ENCODE assay signal across 1 cellular context in the genomic region with DNA sequence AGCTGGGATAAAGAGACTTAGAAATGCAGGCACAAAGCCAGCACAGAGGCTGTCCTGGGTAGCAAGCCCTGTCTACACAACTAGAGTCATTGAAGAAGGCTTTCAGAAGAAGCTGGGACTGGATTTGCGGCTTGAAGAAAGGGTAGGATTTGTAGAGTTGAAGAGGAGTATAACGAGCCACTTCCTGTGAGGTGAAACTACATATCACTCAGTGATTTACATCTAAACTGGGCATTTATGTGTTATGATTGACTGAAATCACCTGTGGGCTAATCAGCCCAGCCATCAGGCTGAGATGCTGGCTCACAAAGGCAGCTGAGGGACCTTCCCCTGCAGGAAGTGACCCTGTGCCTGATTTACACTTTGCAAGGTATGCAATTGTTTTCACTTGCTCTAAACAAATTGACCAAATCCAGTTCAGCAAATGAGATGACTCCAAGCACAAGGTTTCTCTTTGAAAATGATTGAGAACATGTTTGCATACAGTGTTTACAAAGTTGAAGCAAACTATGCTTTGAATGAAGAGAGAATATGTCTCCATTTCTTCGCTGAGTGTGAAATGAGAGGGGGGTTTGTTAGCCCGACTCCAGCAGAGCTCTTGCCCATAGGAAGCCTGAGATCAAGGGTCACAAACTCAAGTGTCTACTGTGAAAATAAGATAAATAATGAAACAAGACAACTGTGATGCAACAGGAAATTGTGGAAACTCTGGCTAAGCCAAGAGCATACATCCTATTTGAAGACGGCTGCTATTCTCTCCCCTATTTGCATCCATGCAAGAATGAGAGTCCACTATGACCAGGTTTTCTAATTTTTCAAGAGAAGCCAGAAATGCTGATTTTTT.
A peak's percentile ranks its signal among the peaks of the same experiment; 100 is the strongest.
TF ChIP-seq lines count a peak whose summit lies in the region.

No MANE protein-coding gene starts in this region.

TF ChIP-seq in HepG2, 621 proteins besides CTCF, POLR2A, EP300 and RAD21 (continued from another document and continues in another):
- TF ChIP-seq ZFP36L2 (CRISPR knock-in tag; IDR thresholded peaks at IDR 0.05) (no peak), XRCC5 (optimal IDR thresholded peaks at IDR 0.05; ENCODE audit: low read length) (peak; percentile 56), ZNF12 (CRISPR knock-in tag; IDR thresholded peaks at IDR 0.05) (peak; percentile 77; the same call in 1 of the 2 replicates), HNRNPL (IDR thresholded peaks at IDR 0.05; ENCODE audit: low read depth, low read length) (no peak), CEBPG (CRISPR knock-in tag; IDR thresholded peaks at IDR 0.05) (peak; percentile 96), CBX1 (IDR thresholded peaks at IDR 0.05; ENCODE audit: low read depth) (no peak), ZNF44 (CRISPR knock-in tag; IDR thresholded peaks at IDR 0.05) (no peak), KDM1A (CRISPR knock-in tag; IDR thresholded peaks at IDR 0.05) (0 out of 2 replicates have a peak, but pooled peaks have one; percentile 77), NR2F1 (CRISPR knock-in tag; IDR thresholded peaks at IDR 0.05) (peak; percentile 93 to 98), ZNF451 (CRISPR knock-in tag; IDR thresholded peaks at IDR 0.05) (no peak), HNF4A (CRISPR knock-in tag; IDR thresholded peaks at IDR 0.05) (peak; percentile 98), FOXJ3 (CRISPR knock-in tag; IDR thresholded peaks at IDR 0.05; ENCODE audit: borderline replicate concordance) (peak; percentile 99), ZFP37 (CRISPR knock-in tag; IDR thresholded peaks at IDR 0.05; ENCODE audit: borderline replicate concordance) (0 out of 2 replicates have a peak, but pooled peaks have one; percentile 53), ZFX (CRISPR knock-in tag; IDR thresholded peaks at IDR 0.05; ENCODE audit: low read depth) (peak; percentile 3; the same call in 1 of the 2 replicates), NPAS2 (CRISPR knock-in tag; IDR thresholded peaks at IDR 0.05; ENCODE audit: borderline replicate concordance) (no peak), ZSCAN25 (CRISPR knock-in tag; IDR thresholded peaks at IDR 0.05) (peak; percentile 83; the same call in 1 of the 2 replicates), MAFK (conservative IDR thresholded peaks at IDR 0.05 in 1 of 2, IDR thresholded peaks at IDR 0.05 in 1 of 2; ENCODE audit: low read length in 2 of 2) (peak; percentile 84 to 88), RFX1 (IDR thresholded peaks at IDR 0.05) (no peak), ZNF256 (CRISPR knock-in tag; conservative IDR thresholded peaks at IDR 0.05) (no peak; the same call in 1 of the 2 replicates), TARDBP (CRISPR knock-in tag; IDR thresholded peaks at IDR 0.05) (peak; percentile 98), ASH2L (IDR thresholded peaks at IDR 0.05; ENCODE audit: insufficient read length, low read depth, low read length) (peak; percentile 99), CHD2 (IDR thresholded peaks at IDR 0.05; ENCODE audit: low read depth, low read length) (no peak), RARG (CRISPR knock-in tag; IDR thresholded peaks at IDR 0.05; ENCODE audit: low read depth) (peak; percentile 37; the same call in 1 of the 2 replicates), TAF1 (CRISPR knock-in tag; IDR thresholded peaks at IDR 0.05) (no peak), ZNF777 (CRISPR knock-in tag; IDR thresholded peaks at IDR 0.05) (0 out of 2 replicates have a peak, but pooled peaks have one; percentile 17), NR1H2 (CRISPR knock-in tag; IDR thresholded peaks at IDR 0.05; ENCODE audit: borderline replicate concordance, low read depth) (peak; percentile 66; the same call in 1 of the 2 replicates), TOPORS (CRISPR knock-in tag; IDR thresholded peaks at IDR 0.05) (peak; percentile 68; the same call in 1 of the 2 replicates)
- TF ChIP-seq, protein P1, sequence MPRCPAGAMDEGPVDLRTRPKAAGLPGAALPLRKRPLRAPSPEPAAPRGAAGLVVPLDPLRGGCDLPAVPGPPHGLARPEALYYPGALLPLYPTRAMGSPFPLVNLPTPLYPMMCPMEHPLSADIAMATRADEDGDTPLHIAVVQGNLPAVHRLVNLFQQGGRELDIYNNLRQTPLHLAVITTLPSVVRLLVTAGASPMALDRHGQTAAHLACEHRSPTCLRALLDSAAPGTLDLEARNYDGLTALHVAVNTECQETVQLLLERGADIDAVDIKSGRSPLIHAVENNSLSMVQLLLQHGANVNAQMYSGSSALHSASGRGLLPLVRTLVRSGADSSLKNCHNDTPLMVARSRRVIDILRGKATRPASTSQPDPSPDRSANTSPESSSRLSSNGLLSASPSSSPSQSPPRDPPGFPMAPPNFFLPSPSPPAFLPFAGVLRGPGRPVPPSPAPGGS (CRISPR knock-in tag; IDR thresholded peaks at IDR 0.05): peak; percentile 91; the same call in 1 of the 2 replicates
- TF ChIP-seq, protein P2, sequence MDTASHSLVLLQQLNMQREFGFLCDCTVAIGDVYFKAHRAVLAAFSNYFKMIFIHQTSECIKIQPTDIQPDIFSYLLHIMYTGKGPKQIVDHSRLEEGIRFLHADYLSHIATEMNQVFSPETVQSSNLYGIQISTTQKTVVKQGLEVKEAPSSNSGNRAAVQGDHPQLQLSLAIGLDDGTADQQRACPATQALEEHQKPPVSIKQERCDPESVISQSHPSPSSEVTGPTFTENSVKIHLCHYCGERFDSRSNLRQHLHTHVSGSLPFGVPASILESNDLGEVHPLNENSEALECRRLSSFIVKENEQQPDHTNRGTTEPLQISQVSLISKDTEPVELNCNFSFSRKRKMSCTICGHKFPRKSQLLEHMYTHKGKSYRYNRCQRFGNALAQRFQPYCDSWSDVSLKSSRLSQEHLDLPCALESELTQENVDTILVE (CRISPR knock-in tag; IDR thresholded peaks at IDR 0.05): peak; percentile 75; the same call in 1 of the 2 replicates
- TF ChIP-seq, protein P3, sequence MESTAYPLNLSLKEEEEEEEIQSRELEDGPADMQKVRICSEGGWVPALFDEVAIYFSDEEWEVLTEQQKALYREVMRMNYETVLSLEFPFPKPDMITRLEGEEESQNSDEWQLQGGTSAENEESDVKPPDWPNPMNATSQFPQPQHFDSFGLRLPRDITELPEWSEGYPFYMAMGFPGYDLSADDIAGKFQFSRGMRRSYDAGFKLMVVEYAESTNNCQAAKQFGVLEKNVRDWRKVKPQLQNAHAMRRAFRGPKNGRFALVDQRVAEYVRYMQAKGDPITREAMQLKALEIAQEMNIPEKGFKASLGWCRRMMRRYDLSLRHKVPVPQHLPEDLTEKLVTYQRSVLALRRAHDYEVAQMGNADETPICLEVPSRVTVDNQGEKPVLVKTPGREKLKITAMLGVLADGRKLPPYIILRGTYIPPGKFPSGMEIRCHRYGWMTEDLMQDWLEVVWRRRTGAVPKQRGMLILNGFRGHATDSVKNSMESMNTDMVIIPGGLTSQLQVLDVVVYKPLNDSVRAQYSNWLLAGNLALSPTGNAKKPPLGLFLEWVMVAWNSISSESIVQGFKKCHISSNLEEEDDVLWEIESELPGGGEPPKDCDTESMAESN (CRISPR knock-in tag; conservative IDR thresholded peaks at IDR 0.05): peak; percentile 94
- TF ChIP-seq, protein P4, sequence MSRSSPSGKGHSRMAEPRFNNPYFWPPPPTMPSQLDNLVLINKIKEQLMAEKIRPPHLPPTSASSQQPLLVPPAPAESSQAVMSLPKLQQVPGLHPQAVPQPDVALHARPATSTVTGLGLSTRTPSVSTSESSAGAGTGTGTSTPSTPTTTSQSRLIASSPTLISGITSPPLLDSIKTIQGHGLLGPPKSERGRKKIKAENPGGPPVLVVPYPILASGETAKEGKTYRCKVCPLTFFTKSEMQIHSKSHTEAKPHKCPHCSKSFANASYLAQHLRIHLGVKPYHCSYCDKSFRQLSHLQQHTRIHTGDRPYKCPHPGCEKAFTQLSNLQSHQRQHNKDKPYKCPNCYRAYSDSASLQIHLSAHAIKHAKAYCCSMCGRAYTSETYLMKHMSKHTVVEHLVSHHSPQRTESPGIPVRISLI (CRISPR knock-in tag; IDR thresholded peaks at IDR 0.05; ENCODE audit: borderline replicate concordance): peak; percentile 84; the same call in 1 of the 2 replicates
- TF ChIP-seq, protein P5, sequence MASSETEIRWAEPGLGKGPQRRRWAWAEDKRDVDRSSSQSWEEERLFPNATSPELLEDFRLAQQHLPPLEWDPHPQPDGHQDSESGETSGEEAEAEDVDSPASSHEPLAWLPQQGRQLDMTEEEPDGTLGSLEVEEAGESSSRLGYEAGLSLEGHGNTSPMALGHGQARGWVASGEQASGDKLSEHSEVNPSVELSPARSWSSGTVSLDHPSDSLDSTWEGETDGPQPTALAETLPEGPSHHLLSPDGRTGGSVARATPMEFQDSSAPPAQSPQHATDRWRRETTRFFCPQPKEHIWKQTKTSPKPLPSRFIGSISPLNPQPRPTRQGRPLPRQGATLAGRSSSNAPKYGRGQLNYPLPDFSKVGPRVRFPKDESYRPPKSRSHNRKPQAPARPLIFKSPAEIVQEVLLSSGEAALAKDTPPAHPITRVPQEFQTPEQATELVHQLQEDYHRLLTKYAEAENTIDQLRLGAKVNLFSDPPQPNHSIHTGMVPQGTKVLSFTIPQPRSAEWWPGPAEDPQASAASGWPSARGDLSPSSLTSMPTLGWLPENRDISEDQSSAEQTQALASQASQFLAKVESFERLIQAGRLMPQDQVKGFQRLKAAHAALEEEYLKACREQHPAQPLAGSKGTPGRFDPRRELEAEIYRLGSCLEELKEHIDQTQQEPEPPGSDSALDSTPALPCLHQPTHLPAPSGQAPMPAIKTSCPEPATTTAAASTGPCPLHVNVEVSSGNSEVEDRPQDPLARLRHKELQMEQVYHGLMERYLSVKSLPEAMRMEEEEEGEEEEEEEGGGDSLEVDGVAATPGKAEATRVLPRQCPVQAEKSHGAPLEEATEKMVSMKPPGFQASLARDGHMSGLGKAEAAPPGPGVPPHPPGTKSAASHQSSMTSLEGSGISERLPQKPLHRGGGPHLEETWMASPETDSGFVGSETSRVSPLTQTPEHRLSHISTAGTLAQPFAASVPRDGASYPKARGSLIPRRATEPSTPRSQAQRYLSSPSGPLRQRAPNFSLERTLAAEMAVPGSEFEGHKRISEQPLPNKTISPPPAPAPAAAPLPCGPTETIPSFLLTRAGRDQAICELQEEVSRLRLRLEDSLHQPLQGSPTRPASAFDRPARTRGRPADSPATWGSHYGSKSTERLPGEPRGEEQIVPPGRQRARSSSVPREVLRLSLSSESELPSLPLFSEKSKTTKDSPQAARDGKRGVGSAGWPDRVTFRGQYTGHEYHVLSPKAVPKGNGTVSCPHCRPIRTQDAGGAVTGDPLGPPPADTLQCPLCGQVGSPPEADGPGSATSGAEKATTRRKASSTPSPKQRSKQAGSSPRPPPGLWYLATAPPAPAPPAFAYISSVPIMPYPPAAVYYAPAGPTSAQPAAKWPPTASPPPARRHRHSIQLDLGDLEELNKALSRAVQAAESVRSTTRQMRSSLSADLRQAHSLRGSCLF (CRISPR knock-in tag; IDR thresholded peaks at IDR 0.05; ENCODE audit: borderline replicate concordance): no peak
- TF ChIP-seq, protein P6, sequence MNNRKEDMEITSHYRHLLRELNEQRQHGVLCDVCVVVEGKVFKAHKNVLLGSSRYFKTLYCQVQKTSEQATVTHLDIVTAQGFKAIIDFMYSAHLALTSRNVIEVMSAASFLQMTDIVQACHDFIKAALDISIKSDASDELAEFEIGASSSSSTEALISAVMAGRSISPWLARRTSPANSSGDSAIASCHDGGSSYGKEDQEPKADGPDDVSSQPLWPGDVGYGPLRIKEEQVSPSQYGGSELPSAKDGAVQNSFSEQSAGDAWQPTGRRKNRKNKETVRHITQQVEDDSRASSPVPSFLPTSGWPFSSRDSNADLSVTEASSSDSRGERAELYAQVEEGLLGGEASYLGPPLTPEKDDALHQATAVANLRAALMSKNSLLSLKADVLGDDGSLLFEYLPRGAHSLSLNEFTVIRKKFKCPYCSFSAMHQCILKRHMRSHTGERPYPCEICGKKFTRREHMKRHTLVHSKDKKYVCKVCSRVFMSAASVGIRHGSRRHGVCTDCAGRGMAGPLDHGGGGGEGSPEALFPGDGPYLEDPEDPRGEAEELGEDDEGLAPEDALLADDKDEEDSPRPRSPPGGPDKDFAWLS (CRISPR knock-in tag; IDR thresholded peaks at IDR 0.05; ENCODE audit: borderline replicate concordance): no peak
- TF ChIP-seq, protein P7, sequence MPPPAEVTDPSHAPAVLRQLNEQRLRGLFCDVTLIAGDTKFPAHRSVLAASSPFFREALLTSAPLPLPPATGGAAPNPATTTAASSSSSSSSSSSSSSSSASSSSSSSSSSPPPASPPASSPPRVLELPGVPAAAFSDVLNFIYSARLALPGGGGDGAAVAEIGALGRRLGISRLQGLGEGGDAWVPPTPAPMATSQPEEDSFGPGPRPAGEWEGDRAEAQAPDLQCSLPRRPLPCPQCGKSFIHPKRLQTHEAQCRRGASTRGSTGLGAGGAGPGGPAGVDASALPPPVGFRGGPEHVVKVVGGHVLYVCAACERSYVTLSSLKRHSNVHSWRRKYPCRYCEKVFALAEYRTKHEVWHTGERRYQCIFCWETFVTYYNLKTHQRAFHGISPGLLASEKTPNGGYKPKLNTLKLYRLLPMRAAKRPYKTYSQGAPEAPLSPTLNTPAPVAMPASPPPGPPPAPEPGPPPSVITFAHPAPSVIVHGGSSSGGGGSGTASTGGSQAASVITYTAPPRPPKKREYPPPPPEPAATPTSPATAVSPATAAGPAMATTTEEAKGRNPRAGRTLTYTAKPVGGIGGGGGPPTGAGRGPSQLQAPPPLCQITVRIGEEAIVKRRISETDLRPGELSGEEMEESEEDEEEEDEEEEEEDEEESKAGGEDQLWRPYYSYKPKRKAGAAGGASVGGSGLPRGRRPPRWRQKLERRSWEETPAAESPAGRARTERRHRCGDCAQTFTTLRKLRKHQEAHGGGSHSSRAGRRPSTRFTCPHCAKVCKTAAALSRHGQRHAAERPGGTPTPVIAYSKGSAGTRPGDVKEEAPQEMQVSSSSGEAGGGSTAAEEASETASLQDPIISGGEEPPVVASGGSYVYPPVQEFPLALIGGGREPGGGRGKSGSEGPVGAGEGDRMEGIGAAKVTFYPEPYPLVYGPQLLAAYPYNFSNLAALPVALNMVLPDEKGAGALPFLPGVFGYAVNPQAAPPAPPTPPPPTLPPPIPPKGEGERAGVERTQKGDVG (CRISPR knock-in tag; IDR thresholded peaks at IDR 0.05; ENCODE audit: borderline replicate concordance): peak; percentile 33; the same call in 1 of the 2 replicates
